Comparison of ENCODE assay signal across 19 cellular contexts in genomic region chrX:103396186-103396585, GRCh38. TPM values are rescaled to one million over a fixed set of nuclear protein-coding genes. Genes with fewer than 3 reads are reported as not detected.
A peak's percentile ranks its signal among the peaks of the same experiment; 100 is the strongest.
DNase-seq lines count a peak whose midpoint lies in the region; ATAC-seq and TF ChIP-seq lines count a peak whose summit lies in the region.
"Had no signal": no experiment of that assay in that cellular context is flagged by ENCODE, and none has a peak within 500 bp of the region (broad histone marks: within the 10 kb centered on the region; RNA-seq: fewer than 3 reads in every experiment).

No MANE protein-coding gene starts in this region.

- no peak for TF ChIP-seq CTCF in activated CD8-positive, alpha-beta T cell treated with anti-CD3 and anti-CD28 coated beads for 36 hours (IDR thresholded peaks at IDR 0.05)

- no peaks in the 10 kb centered on the region for H3K9me3 Mint-ChIP-seq in activated CD8-positive, alpha-beta T cell treated with anti-CD3 and anti-CD28 coated beads for 36 hours
- no peaks in the 10 kb centered on the region for H3K9me3 Mint-ChIP-seq in activated CD8-positive, alpha-beta T cell treated with anti-CD3 and anti-CD28 coated beads, Interleukin-2, amount 10 ng/mL, durations not matched to agents 7 days and 5 days (ENCODE audit: insufficient read depth)
- H3K9me3 Mint-ChIP-seq in activated T-helper 17 cell treated with anti-CD3 and anti-CD28 coated beads, Interleukin-2, amount 50 U/mL, for 72 hours = no peaks in the 10 kb centered on the region
- H3K9me3 Mint-ChIP-seq: CD8-positive, alpha-beta T cell; WTC11 had no signal

- H3K36me3 Mint-ChIP-seq in activated CD8-positive, alpha-beta T cell treated with anti-CD3 and anti-CD28 coated beads for 36 hours (ENCODE audit: low read depth) = no peaks in the 10 kb centered on the region
- no peaks in the 10 kb centered on the region for H3K36me3 Mint-ChIP-seq in activated CD8-positive, alpha-beta T cell treated with anti-CD3 and anti-CD28 coated beads, Interleukin-2, amount 10 ng/mL, durations not matched to agents 7 days and 5 days (ENCODE audit: low read depth)
- H3K36me3 Mint-ChIP-seq in activated T-helper 17 cell treated with anti-CD3 and anti-CD28 coated beads, Interleukin-2, amount 50 U/mL, for 72 hours (ENCODE audit: low read depth) = no peaks in the 10 kb centered on the region
- H3K36me3 Mint-ChIP-seq: brain; CD8-positive, alpha-beta T cell; WTC11 had no signal

- H3K27ac Mint-ChIP-seq in activated CD8-positive, alpha-beta T cell treated with anti-CD3 and anti-CD28 coated beads for 36 hours = peak overlapping the region; percentile 61
- H3K27ac Mint-ChIP-seq in activated CD8-positive, alpha-beta T cell treated with anti-CD3 and anti-CD28 coated beads, Interleukin-2, amount 10 ng/mL, durations not matched to agents 7 days and 5 days = no peak overlapping the region
- H3K27ac Mint-ChIP-seq in activated T-helper 17 cell treated with anti-CD3 and anti-CD28 coated beads, Interleukin-2, amount 50 U/mL, for 72 hours = no peak overlapping the region
- H3K27ac Mint-ChIP-seq: brain; CD8-positive, alpha-beta T cell; WTC11 had no signal

- H3K27me3 Mint-ChIP-seq in activated CD8-positive, alpha-beta T cell treated with anti-CD3 and anti-CD28 coated beads for 36 hours = no peaks in the 10 kb centered on the region
- H3K27me3 Mint-ChIP-seq in activated CD8-positive, alpha-beta T cell treated with anti-CD3 and anti-CD28 coated beads, Interleukin-2, amount 10 ng/mL, durations not matched to agents 7 days and 5 days (ENCODE audit: low read depth) = peaks cover 4% of the 10 kb centered on the region
- no peaks in the 10 kb centered on the region for H3K27me3 Mint-ChIP-seq in activated T-helper 17 cell treated with anti-CD3 and anti-CD28 coated beads, Interleukin-2, amount 50 U/mL, for 72 hours

- no peak overlapping the region for H3K4me3 Mint-ChIP-seq in activated CD8-positive, alpha-beta T cell treated with anti-CD3 and anti-CD28 coated beads for 36 hours
- no peak overlapping the region for H3K4me3 Mint-ChIP-seq in activated CD8-positive, alpha-beta T cell treated with anti-CD3 and anti-CD28 coated beads, Interleukin-2, amount 10 ng/mL, durations not matched to agents 7 days and 5 days
- H3K4me3 Mint-ChIP-seq in activated T-helper 17 cell treated with anti-CD3 and anti-CD28 coated beads, Interleukin-2, amount 50 U/mL, for 72 hours = no peak overlapping the region
- H3K4me3 Mint-ChIP-seq: brain; CD8-positive, alpha-beta T cell; neural crest cell; WTC11 had no signal

- POLR2A ChIA-PET in activated CD8-positive, alpha-beta T cell treated with anti-CD3 and anti-CD28 coated beads for 36 hours (lab: Charles Lee) = no interaction called here
- POLR2A ChIA-PET in activated CD8-positive, alpha-beta T cell treated with anti-CD3 and anti-CD28 coated beads, Interleukin-2, amount 10 ng/mL, durations not matched to agents 7 days and 5 days (lab: Charles Lee) = no interaction called here

- peak; percentile 17 for ATAC-seq in activated CD8-positive, alpha-beta T cell treated with anti-CD3 and anti-CD28 coated beads for 36 hours
- ATAC-seq in activated CD8-positive, alpha-beta T cell treated with anti-CD3 and anti-CD28 coated beads, Interleukin-2, amount 10 ng/mL, durations not matched to agents 7 days and 5 days = no peak
- ATAC-seq in activated T-helper 17 cell treated with anti-CD3 and anti-CD28 coated beads, Interleukin-2, amount 50 U/mL, for 72 hours (replicated peaks) = peak; percentile 53
- ATAC-seq: CD8-positive, alpha-beta T cell; gastroesophageal sphincter; GM12878; WTC11 had no signal

- intact Hi-C loops in activated CD8-positive, alpha-beta T cell treated with anti-CD3 and anti-CD28 coated beads for 36 hours (cut with micrococcal nuclease) = no loop called here

- CTCF ChIA-PET in activated CD8-positive, alpha-beta T cell treated with anti-CD3 and anti-CD28 coated beads for 36 hours (lab: Charles Lee) = no interaction called here
- CTCF ChIA-PET in activated CD8-positive, alpha-beta T cell treated with anti-CD3 and anti-CD28 coated beads, Interleukin-2, amount 10 ng/mL, durations not matched to agents 7 days and 5 days (lab: Charles Lee) = no interaction called here

- peaks cover 13% of the 10 kb centered on the region for H3K4me1 Mint-ChIP-seq in activated CD8-positive, alpha-beta T cell treated with anti-CD3 and anti-CD28 coated beads for 36 hours (ENCODE audit: low read depth)
- no peaks in the 10 kb centered on the region for H3K4me1 Mint-ChIP-seq in activated CD8-positive, alpha-beta T cell treated with anti-CD3 and anti-CD28 coated beads, Interleukin-2, amount 10 ng/mL, durations not matched to agents 7 days and 5 days (ENCODE audit: low read depth)
- H3K4me1 Mint-ChIP-seq in activated T-helper 17 cell treated with anti-CD3 and anti-CD28 coated beads, Interleukin-2, amount 50 U/mL, for 72 hours = no peaks in the 10 kb centered on the region
- H3K4me1 Mint-ChIP-seq: brain, WTC11 had no signal

- no peak for DNase-seq in activated CD8-positive, alpha-beta T cell treated with anti-CD3 and anti-CD28 coated beads for 36 hours
- no peak for DNase-seq in activated CD8-positive, alpha-beta T cell treated with anti-CD3 and anti-CD28 coated beads, Interleukin-2, amount 10 ng/mL, durations not matched to agents 7 days and 5 days
- DNase-seq in fibroblast of peridontal ligament (ENCODE audit: extremely low read depth) (peak; percentile 53), stromal cell of bone marrow (ENCODE audit: low read depth) (peak; percentile 66), anterior cingulate cortex (lab: John Stamatoyannopoulos, UW) (no peak), DMS153 (lab: John Stamatoyannopoulos, UW) (no peak), ureter (ENCODE audit: low spot score) (no peak)
- DNase-seq: 8988T; activated effector memory CD4-positive, alpha-beta T cell treated with Interleukin-2 at 50 U/mL for 16 hours; CD8-positive, alpha-beta T cell; H7; T-helper 1 cell; tibial artery had no signal

RNA-seq across cellular contexts. Expression of gene BEX3, which starts 19.8 kb away (rescaled TPM):
- 10 to 100 TPM; 30.8 to 35.1 TPM for total RNA-seq in activated CD8-positive, alpha-beta T cell treated with anti-CD3 and anti-CD28 coated beads for 36 hours
- 10 to 100 TPM; 11.1 to 11.3 TPM for total RNA-seq in activated CD8-positive, alpha-beta T cell treated with anti-CD3 and anti-CD28 coated beads, Interleukin-2, amount 10 ng/mL, durations not matched to agents 7 days and 5 days
- total RNA-seq in activated T-helper 17 cell treated with anti-CD3 and anti-CD28 coated beads, Interleukin-2, amount 50 U/mL, for 72 hours = 1 to 10 TPM; 3.5 to 9.4 TPM
- total RNA-seq in ureter = 111 TPM

RNA-seq across cellular contexts. Expression of gene TCEAL9, which starts 39.9 kb away (rescaled TPM):
- 1 to 10 TPM; 6.8 to 7.5 TPM for total RNA-seq in activated CD8-positive, alpha-beta T cell treated with anti-CD3 and anti-CD28 coated beads for 36 hours
- 1 to 10 TPM in 1 of 2 experiments, under 1 TPM in 1; 0.84 to 1.2 TPM for total RNA-seq in activated CD8-positive, alpha-beta T cell treated with anti-CD3 and anti-CD28 coated beads, Interleukin-2, amount 10 ng/mL, durations not matched to agents 7 days and 5 days
- total RNA-seq in activated T-helper 17 cell treated with anti-CD3 and anti-CD28 coated beads, Interleukin-2, amount 50 U/mL, for 72 hours = 1 to 10 TPM in 1 of 2 donors, under 1 TPM in 1; 0.73 to 1.1 TPM
- total RNA-seq in ureter = 52.1 TPM

Comparison
In these comparisons a context has a peak if more than half of its experiments do, and no peak if none do; other contexts are left out.
1. DNase-seq: peak in fibroblast of peridontal ligament (single experiment) and stromal cell of bone marrow (single experiment); none in activated CD8-positive, alpha-beta T cell treated with anti-CD3 and anti-CD28 coated beads for 36 hours (single experiment), activated CD8-positive, alpha-beta T cell treated with anti-CD3 and anti-CD28 coated beads, Interleukin-2, amount 10 ng/mL, durations not matched to agents 7 days and 5 days (single experiment), anterior cingulate cortex (0 of 58), DMS153 (single experiment) and ureter (single experiment).